ENCODE assay signal across 9 cellular contexts in the genomic region with DNA sequence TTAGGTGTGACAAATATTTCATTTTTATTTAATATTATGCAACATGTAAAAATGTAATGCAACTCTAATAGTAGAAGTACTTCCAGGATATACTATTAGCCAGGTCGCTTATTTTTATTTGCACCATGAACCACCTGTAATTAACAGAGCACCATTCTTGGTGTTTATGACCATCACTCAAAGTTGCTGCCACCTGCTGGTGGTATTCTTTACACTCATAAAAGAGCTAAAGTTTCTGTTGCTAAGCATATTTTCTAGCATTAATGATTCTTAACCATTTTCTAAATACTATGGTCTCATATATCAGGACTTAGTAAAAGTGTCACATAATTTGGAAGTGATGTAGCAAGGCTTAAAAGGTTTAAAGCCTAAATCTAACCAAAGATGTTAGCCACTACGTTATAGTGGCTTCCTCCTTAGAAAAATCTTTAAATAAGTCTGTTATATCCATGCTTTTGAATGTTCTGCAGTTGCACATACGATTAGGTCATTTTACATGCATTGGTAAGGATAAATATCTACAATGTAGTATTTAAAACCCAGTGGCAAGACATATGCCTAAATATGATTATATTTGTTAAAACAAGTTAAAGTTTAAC.
DNase-seq lines count a peak whose midpoint lies in the region; ATAC-seq and TF ChIP-seq lines count a peak whose summit lies in the region.
"Had no signal": no experiment of that assay in that cellular context is flagged by ENCODE, and none has a peak within 500 bp of the region (broad histone marks: within the 10 kb centered on the region; RNA-seq: fewer than 3 reads in every experiment).

No MANE protein-coding gene starts in this region.

- POLR2A ChIA-PET in activated CD4-positive, alpha-beta T cell treated with anti-CD3 and anti-CD28 coated beads for 36 hours (lab: Charles Lee) = no interaction called here

- no peaks in the 10 kb centered on the region for H3K4me1 Mint-ChIP-seq in activated CD4-positive, alpha-beta T cell treated with anti-CD3 and anti-CD28 coated beads for 36 hours
- no peaks in the 10 kb centered on the region for H3K4me1 Mint-ChIP-seq in brain
- H3K4me1 Mint-ChIP-seq: activated naive CD4-positive, alpha-beta T cell treated with anti-CD3 and anti-CD28 coated beads, Interleukin-2, amount 50 U/mL, for 24 hours had no signal

- intact Hi-C loops in activated CD4-positive, alpha-beta T cell treated with anti-CD3 and anti-CD28 coated beads for 36 hours (cut with DNase I, micrococcal nuclease) = loop anchor here in 1 of 2 experiments (5.0 kb wide), 2 partner anchors 451 to 946 kb away; no protein-coding TSS in a partner anchor

- no peak overlapping the region for H3K4me3 ChIP-seq in HFF-Myc (replicated peaks; ENCODE audit: low read depth, low read length)

- no peaks in the 10 kb centered on the region for H3K9me3 Mint-ChIP-seq in activated CD4-positive, alpha-beta T cell treated with anti-CD3 and anti-CD28 coated beads for 36 hours (ENCODE audit: low read depth)
- H3K9me3 Mint-ChIP-seq in brain = no peaks in the 10 kb centered on the region
- H3K9me3 Mint-ChIP-seq: activated naive CD4-positive, alpha-beta T cell treated with anti-CD3 and anti-CD28 coated beads, Interleukin-2, amount 50 U/mL, for 24 hours had no signal

- TF ChIP-seq CTCF in HFF-Myc (IDR thresholded peaks at IDR 0.05; ENCODE audit: low read depth, low read length, missing control alignments) (peak; percentile 44), brain (conservative IDR thresholded peaks at IDR 0.05) (peak; percentile 74 to 84)

- H3K4me3 Mint-ChIP-seq in activated CD4-positive, alpha-beta T cell treated with anti-CD3 and anti-CD28 coated beads for 36 hours = no peak overlapping the region
- no peak overlapping the region for H3K4me3 Mint-ChIP-seq in brain
- H3K4me3 Mint-ChIP-seq: activated naive CD4-positive, alpha-beta T cell treated with anti-CD3 and anti-CD28 coated beads, Interleukin-2, amount 50 U/mL, for 24 hours had no signal

- no peaks in the 10 kb centered on the region for H3K27me3 Mint-ChIP-seq in activated CD4-positive, alpha-beta T cell treated with anti-CD3 and anti-CD28 coated beads for 36 hours
- no peaks in the 10 kb centered on the region for H3K27me3 Mint-ChIP-seq in brain
- H3K27me3 Mint-ChIP-seq: activated naive CD4-positive, alpha-beta T cell treated with anti-CD3 and anti-CD28 coated beads, Interleukin-2, amount 50 U/mL, for 24 hours had no signal

- H3K27ac Mint-ChIP-seq in activated CD4-positive, alpha-beta T cell treated with anti-CD3 and anti-CD28 coated beads for 36 hours = no peak overlapping the region
- H3K27ac Mint-ChIP-seq in brain = no peak overlapping the region
- H3K27ac Mint-ChIP-seq: activated naive CD4-positive, alpha-beta T cell treated with anti-CD3 and anti-CD28 coated beads, Interleukin-2, amount 50 U/mL, for 24 hours had no signal

- no peak for ATAC-seq in activated CD4-positive, alpha-beta T cell treated with anti-CD3 and anti-CD28 coated beads for 36 hours
- no peak for ATAC-seq in GM21423 (IDR thresholded peaks at IDR 0.05; ENCODE audit: unreplicated experiment)

- CTCF ChIA-PET in activated CD4-positive, alpha-beta T cell treated with anti-CD3 and anti-CD28 coated beads for 36 hours (lab: Charles Lee) = interaction anchor here (0.5 to 1.5 kb wide), 5 partner anchors 24 to 971 kb away, joined by 3 to 4 read pairs (median 3); no protein-coding TSS in a partner anchor

- DNase-seq in activated CD4-positive, alpha-beta T cell treated with anti-CD3 and anti-CD28 coated beads for 36 hours = peak; percentile 38
- DNase-seq in activated CD4-positive, alpha-beta T cell treated with anti-CD3 and anti-CD28 coated beads for 4 hours = no peak
- DNase-seq in HFF-Myc (ENCODE audit: extremely low read depth, low read depth) = peak; percentile 7
- DNase-seq in NCI-H226 = peak; percentile 5
- peak; percentile 47 to 65 for DNase-seq in lung microvascular endothelial cell (ENCODE audit: low read depth in 2 of 2)
- no peak for DNase-seq in stimulated activated naive CD4-positive, alpha-beta T cell treated with Interleukin-2 at 50 U/mL for 16 hours (lab: John Stamatoyannopoulos, UW)

- no peaks in the 10 kb centered on the region for H3K36me3 Mint-ChIP-seq in activated CD4-positive, alpha-beta T cell treated with anti-CD3 and anti-CD28 coated beads for 36 hours (ENCODE audit: low read depth)
- H3K36me3 Mint-ChIP-seq in brain = no peaks in the 10 kb centered on the region
- H3K36me3 Mint-ChIP-seq: activated naive CD4-positive, alpha-beta T cell treated with anti-CD3 and anti-CD28 coated beads, Interleukin-2, amount 50 U/mL, for 24 hours had no signal

Comparison
In these comparisons a context has a peak if more than half of its experiments do, and no peak if none do; other contexts are left out.
1. DNase-seq: peak in activated CD4-positive, alpha-beta T cell treated with anti-CD3 and anti-CD28 coated beads for 36 hours (single experiment), HFF-Myc (single experiment), NCI-H226 (single experiment) and lung microvascular endothelial cell (2 of 2); none in activated CD4-positive, alpha-beta T cell treated with anti-CD3 and anti-CD28 coated beads for 4 hours (0 of 2) and stimulated activated naive CD4-positive, alpha-beta T cell treated with Interleukin-2 at 50 U/mL for 16 hours (single experiment).